19 cellular contexts compared by ENCODE assay signal in the genomic region with DNA sequence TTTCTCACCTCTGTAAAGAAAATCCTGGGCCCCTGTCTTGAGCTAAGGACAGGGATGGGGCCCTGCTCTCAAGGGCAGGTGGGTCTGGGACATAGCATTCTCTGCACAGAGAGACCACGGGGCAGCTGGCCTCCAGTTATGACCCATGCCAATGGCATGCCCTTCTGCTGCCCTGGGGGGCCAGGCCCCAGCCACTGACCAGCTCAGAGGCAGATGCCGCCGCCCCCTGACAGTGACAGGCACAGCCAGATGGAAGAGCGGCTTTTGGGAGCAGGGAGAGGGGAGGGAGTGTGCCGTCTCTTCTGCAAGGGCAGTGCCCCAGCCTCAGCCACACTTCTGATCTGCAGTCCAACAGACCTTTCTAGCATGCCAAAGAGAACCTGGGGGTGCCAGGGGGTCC.
DNase-seq lines count a peak whose midpoint lies in the region; ATAC-seq, FAIRE-seq and TF ChIP-seq lines count a peak whose summit lies in the region.
"Had no signal": no experiment of that assay in that cellular context is flagged by ENCODE, and none has a peak within 500 bp of the region (broad histone marks: within the 10 kb centered on the region; RNA-seq: fewer than 3 reads in every experiment).

No MANE protein-coding gene starts in this region.

- peaks cover 1% of the 10 kb centered on the region for H3K27me3 Mint-ChIP-seq in glutamatergic neuron (ENCODE audit: unreplicated experiment)
- H3K27me3 Mint-ChIP-seq: type B pancreatic cell had no signal

- H2AFZ ChIP-seq in MM.1S (ENCODE audit: low read length) = no peak overlapping the region
- H2AFZ ChIP-seq: hepatocyte had no signal

- no peak for TF ChIP-seq POLR2A in H54 (IDR thresholded peaks at IDR 0.05; ENCODE audit: low read depth, low read length)

- peaks cover 11% of the 10 kb centered on the region for H3K9me3 Mint-ChIP-seq in glutamatergic neuron (ENCODE audit: unreplicated experiment)
- H3K9me3 Mint-ChIP-seq: activated CD4-positive, alpha-beta memory T cell treated with anti-CD3 and anti-CD28 coated beads for 36 hours; activated T-helper 17 cell treated with anti-CD3 and anti-CD28 coated beads, Interleukin-2, amount 50 U/mL, for 72 hours; type B pancreatic cell had no signal

- H3K9me3 ChIP-seq in SJCRH30 (replicated peaks) (no peaks in the 10 kb centered on the region), skeletal muscle satellite cell (replicated peaks; ENCODE audit: low read length) (no peaks in the 10 kb centered on the region), MM.1S (replicated peaks; ENCODE audit: insufficient read depth, low read length) (no peaks in the 10 kb centered on the region)

- no peak for TF ChIP-seq CTCF in glutamatergic neuron (IDR thresholded peaks at IDR 0.05; ENCODE audit: partially characterized antibody, unreplicated experiment)
- TF ChIP-seq CTCF in MM.1S (IDR thresholded peaks at IDR 0.05; ENCODE audit: low read length) = no peak
- no peak for TF ChIP-seq CTCF in omental fat pad (IDR thresholded peaks at IDR 0.05)

- H3K36me3 ChIP-seq in SJCRH30 (peaks cover 6% of the 10 kb centered on the region; the same call in 1 of the 2 replicates), skeletal muscle satellite cell (ENCODE audit: insufficient read depth, low read length) (peaks cover 26% of the 10 kb centered on the region), MM.1S (replicated peaks; ENCODE audit: insufficient read depth, low read length) (no peaks in the 10 kb centered on the region)

- peak overlapping the region; percentile 99 for H3K27ac ChIP-seq in SJCRH30
- no peak overlapping the region for H3K27ac ChIP-seq in MM.1S (ENCODE audit: low read length)
- H3K27ac ChIP-seq: hepatocyte, HL-60 had no signal

- ATAC-seq in omental fat pad (ENCODE audit: low FRiP score) (no peak), GM21576 (IDR thresholded peaks at IDR 0.05; ENCODE audit: unreplicated experiment) (no peak)
- ATAC-seq: activated T-helper 17 cell treated with anti-CD3 and anti-CD28 coated beads, Interleukin-2, amount 50 U/mL, for 72 hours; esophagus mucosa had no signal

- H3K9me2 ChIP-seq in MM.1S (replicated peaks; ENCODE audit: insufficient read depth, low read length) = no peaks in the 10 kb centered on the region

- peaks cover 11% of the 10 kb centered on the region for H3K36me3 Mint-ChIP-seq in glutamatergic neuron (ENCODE audit: unreplicated experiment)
- H3K36me3 Mint-ChIP-seq: activated CD4-positive, alpha-beta memory T cell treated with anti-CD3 and anti-CD28 coated beads for 36 hours; naive B cell; type B pancreatic cell had no signal

- peak overlapping the region; percentile 93 for H3K4me2 ChIP-seq in skeletal muscle satellite cell (ENCODE audit: low read length)
- no peak overlapping the region for H3K4me2 ChIP-seq in MM.1S (ENCODE audit: low read depth, low read length)
- H3K4me2 ChIP-seq: hepatocyte had no signal

- H3K4me3 ChIP-seq in SJCRH30 = peak overlapping the region; percentile 54
- peak overlapping the region; percentile 90 for H3K4me3 ChIP-seq in skeletal muscle satellite cell (ENCODE audit: low read length)
- H3K4me3 ChIP-seq in MM.1S (ENCODE audit: low read length) = no peak overlapping the region
- H3K4me3 ChIP-seq: hepatocyte had no signal

- DNase-seq in H54 (ENCODE audit: insufficient read length, low spot score) (peak; percentile 79), SJCRH30 (peak; percentile 94 to 96), glutamatergic neuron (no peak), MM.1S (no peak), omental fat pad (ENCODE audit: low spot score) (no peak), cortex of kidney (lab: John Stamatoyannopoulos, UW) (no peak)
- DNase-seq: activated CD4-positive, alpha-beta memory T cell treated with anti-CD3 and anti-CD28 coated beads for 36 hours; GOT3; Kasumi-1; naive B cell; NCI-H146; stimulated activated CD4-positive, alpha-beta T cell treated with anti-CD3 and anti-CD28 coated beads, Interleukin-4, amount 100 ng/mL, for 1 hour had no signal

- H3K4me3 Mint-ChIP-seq in glutamatergic neuron (ENCODE audit: unreplicated experiment) = no peak overlapping the region
- H3K4me3 Mint-ChIP-seq: activated CD4-positive, alpha-beta memory T cell treated with anti-CD3 and anti-CD28 coated beads for 36 hours; activated T-helper 17 cell treated with anti-CD3 and anti-CD28 coated beads, Interleukin-2, amount 50 U/mL, for 72 hours; naive B cell; type B pancreatic cell had no signal

- H3K79me2 ChIP-seq in MM.1S (ENCODE audit: low read length) = peaks cover 6% of the 10 kb centered on the region
- H3K79me2 ChIP-seq: hepatocyte had no signal

- H4K20me1 ChIP-seq in MM.1S (ENCODE audit: insufficient read depth, low read length) = no peaks in the 10 kb centered on the region

- H3K9ac ChIP-seq in skeletal muscle satellite cell (ENCODE audit: low read depth, low read length) (peak overlapping the region; percentile 93), MM.1S (ENCODE audit: low read length) (no peak overlapping the region)

- no peaks in the 10 kb centered on the region for H3F3A ChIP-seq in MM.1S (ENCODE audit: insufficient read depth, low read length)

- peak overlapping the region; percentile 36 for H3K27ac Mint-ChIP-seq in glutamatergic neuron (ENCODE audit: unreplicated experiment)
- H3K27ac Mint-ChIP-seq: activated CD4-positive, alpha-beta memory T cell treated with anti-CD3 and anti-CD28 coated beads for 36 hours; activated T-helper 17 cell treated with anti-CD3 and anti-CD28 coated beads, Interleukin-2, amount 50 U/mL, for 72 hours; naive B cell; type B pancreatic cell had no signal

- peaks cover 22% of the 10 kb centered on the region for H3K4me1 Mint-ChIP-seq in glutamatergic neuron (ENCODE audit: low read depth, unreplicated experiment)
- H3K4me1 Mint-ChIP-seq: naive B cell had no signal

- peaks cover 34% of the 10 kb centered on the region for H3K4me1 ChIP-seq in SJCRH30
- H3K4me1 ChIP-seq in skeletal muscle satellite cell (ENCODE audit: control insufficient read depth, insufficient read depth, low read length) = peaks cover 62% of the 10 kb centered on the region
- H3K4me1 ChIP-seq in MM.1S (ENCODE audit: low read length) = no peaks in the 10 kb centered on the region

- no peak for FAIRE-seq in H54 (lab: Jason Lieb, UNC)

- no peaks in the 10 kb centered on the region for H3K27me3 ChIP-seq in SJCRH30
- H3K27me3 ChIP-seq in skeletal muscle satellite cell (ENCODE audit: control insufficient read depth, insufficient read depth, low read length) = no peaks in the 10 kb centered on the region
- no peaks in the 10 kb centered on the region for H3K27me3 ChIP-seq in MM.1S (replicated peaks; ENCODE audit: insufficient read depth, low read length)
- H3K27me3 ChIP-seq: hepatocyte had no signal

Comparison
In these comparisons a context has a peak if more than half of its experiments do, and no peak if none do; other contexts are left out.
1. DNase-seq: peak in H54 (single experiment) and SJCRH30 (2 of 2); none in glutamatergic neuron (single experiment), MM.1S (single experiment), omental fat pad (single experiment) and cortex of kidney (single experiment).